Comparison of ENCODE assay signal across 12 cellular contexts in genomic region chr5:172722309-172722815, GRCh38. TPM values are rescaled to one million over a fixed set of nuclear protein-coding genes. Genes with fewer than 3 reads are reported as not detected.
DNase-seq lines count a peak whose midpoint lies in the region; ATAC-seq and TF ChIP-seq lines count a peak whose summit lies in the region.
"Had no signal": no experiment of that assay in that cellular context is flagged by ENCODE, and none has a peak within 500 bp of the region (broad histone marks: within the 10 kb centered on the region; RNA-seq: fewer than 3 reads in every experiment).

No MANE protein-coding gene starts in this region.

- DNase-seq in activated gamma-delta T cell treated with Interleukin-2 at 50 U/mL for 16 hours (peak; percentile 56), activated gamma-delta T cell (lab: John Stamatoyannopoulos, UW) (no peak), adipocyte (ENCODE audit: low read depth) (no peak), right cardiac atrium (peak in 1 of 3 donors; percentile 33), substantia nigra (lab: John Stamatoyannopoulos, UW) (no peak), PC-9 (no peak)
- DNase-seq: activated CD4-positive, alpha-beta T cell treated with anti-CD3 and anti-CD28 coated beads, Interleukin-2, amount 10 ng/mL, durations not matched to agents 24 days and 14 days; NCI-H1092; NCI-H226; retina had no signal

- peak overlapping the region; percentile 75 for H3K9ac ChIP-seq in adipocyte (ENCODE audit: low read length)

- H3K4me1 ChIP-seq in adipocyte (ENCODE audit: control insufficient read depth, insufficient read depth, low read length) (peaks cover 16% of the 10 kb centered on the region), right cardiac atrium (ENCODE audit: control insufficient read depth, insufficient read depth, low read length) (peaks cover 15% of the 10 kb centered on the region), PC-9 (replicated peaks; ENCODE audit: insufficient read depth) (no peaks in the 10 kb centered on the region)

- H3K79me2 ChIP-seq in PC-9 (ENCODE audit: low read depth): no peaks in the 10 kb centered on the region

- no peak overlapping the region for H2AFZ ChIP-seq in PC-9

- H3K27me3 ChIP-seq in adipocyte (replicated peaks; ENCODE audit: control insufficient read depth, insufficient read depth, low read length) (no peaks in the 10 kb centered on the region), right cardiac atrium (ENCODE audit: control insufficient read depth, insufficient read depth) (no peaks in the 10 kb centered on the region), PC-9 (ENCODE audit: insufficient read depth, low read depth) (no peaks in the 10 kb centered on the region)

- CTCF ChIA-PET in PC-9 (lab: Charles Lee): interaction anchor here (0.6 kb wide), 1 partner anchor 205 kb away, joined by 3 read pairs; no protein-coding TSS in a partner anchor

- H3K36me3 ChIP-seq in adipocyte (ENCODE audit: control insufficient read depth, insufficient read depth, low read length, severe bottlenecking) (no peaks in the 10 kb centered on the region), PC-9 (ENCODE audit: low read depth) (no peaks in the 10 kb centered on the region)

- ATAC-seq in right cardiac atrium (no peak), HG02571 (IDR thresholded peaks at IDR 0.05; ENCODE audit: unreplicated experiment) (no peak), HG03565 (IDR thresholded peaks at IDR 0.05; ENCODE audit: unreplicated experiment) (no peak)

- BruUV-seq in PC-9 (replicated peaks; lab: Mats Ljungman, UMichigan): no TSS peak

- no peak for TF ChIP-seq CTCF in PC-9 (conservative IDR thresholded peaks at IDR 0.05)

- no peak overlapping the region for H3K4me2 ChIP-seq in PC-9

- H3K27ac ChIP-seq in right cardiac atrium (ENCODE audit: low read length): peak overlapping the region; percentile 70
- H3K27ac ChIP-seq in substantia nigra (ENCODE audit: low read depth, low read length, poor library complexity, severe bottlenecking): peak overlapping the region; percentile 90
- H3K27ac ChIP-seq in PC-9: no peak overlapping the region

- WGBS in right cardiac atrium: 47% methylated on average over 12 of the region's 12 CpGs

- intact Hi-C loops in right cardiac atrium (cut with DNase I) (no loop called here), PC-9 (cut with micrococcal nuclease; ENCODE audit: unreplicated experiment) (no loop called here)

- H3K4me3 ChIP-seq in adipocyte (ENCODE audit: low read length): peak overlapping the region; percentile 38
- H3K4me3 ChIP-seq in right cardiac atrium (ENCODE audit: low read length): no peak overlapping the region
- no peak overlapping the region for H3K4me3 ChIP-seq in PC-9

- POLR2A ChIA-PET in PC-9 (lab: Charles Lee; ENCODE audit: unreplicated experiment): interaction anchor here (0.6 kb wide), 1 partner anchor 339 kb away, joined by 3 read pairs; no protein-coding TSS in a partner anchor

- no peaks in the 10 kb centered on the region for H4K20me1 ChIP-seq in PC-9 (ENCODE audit: insufficient read depth)

- H3K9me3 ChIP-seq in adipocyte (ENCODE audit: control insufficient read depth, low read length) (no peaks in the 10 kb centered on the region), right cardiac atrium (ENCODE audit: control insufficient read depth, low read length) (no peaks in the 10 kb centered on the region), PC-9 (ENCODE audit: insufficient read depth, low read depth) (no peaks in the 10 kb centered on the region)

- no peaks in the 10 kb centered on the region for H3F3A ChIP-seq in PC-9 (ENCODE audit: insufficient read depth, low read depth)

- H3K9me2 ChIP-seq in PC-9 (ENCODE audit: insufficient read depth): no peaks in the 10 kb centered on the region

RNA-seq across cellular contexts. Expression of gene DUSP1, which starts 48.6 kb away (rescaled TPM):
- 100 to 1,000 TPM in 2 of 4 donors, 10 to 100 TPM in 2; 81.3 to 247 (median 105) TPM for total RNA-seq in right cardiac atrium
- 78.7 TPM for polyA plus RNA-seq in right cardiac atrium
- 10.3 and 18.4 TPM in 2 replicates for total RNA-seq in PC-9 (2021)
